Comparison of ENCODE assay signal across 24 cellular contexts in the genomic region with DNA sequence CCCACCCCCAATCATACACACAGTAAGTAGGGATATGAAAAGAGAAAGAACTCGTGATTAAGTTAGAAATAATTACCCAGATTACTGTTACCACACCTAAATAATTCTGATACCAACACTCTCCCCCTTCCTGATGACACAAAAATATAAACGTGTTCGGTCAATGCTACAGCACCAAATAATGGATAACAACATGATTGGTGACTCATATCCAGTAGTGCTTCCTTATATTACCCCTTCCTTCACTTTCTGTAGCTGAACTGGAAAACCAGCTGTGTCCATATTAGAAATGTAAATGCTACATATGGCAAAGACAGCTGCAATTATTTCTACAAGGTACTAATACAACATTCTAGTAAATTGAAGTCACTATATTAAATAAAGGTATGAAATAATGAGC. TPM values are rescaled to one million over a fixed set of nuclear protein-coding genes. Genes with fewer than 3 reads are reported as not detected.
DNase-seq lines count a peak whose midpoint lies in the region; ATAC-seq and TF ChIP-seq lines count a peak whose summit lies in the region.
"Had no signal": no experiment of that assay in that cellular context is flagged by ENCODE, and none has a peak within 500 bp of the region (broad histone marks: within the 10 kb centered on the region; RNA-seq: fewer than 3 reads in every experiment).

No MANE protein-coding gene starts in this region.

- H3K27ac Mint-ChIP-seq in natural killer cell (peak overlapping the region; percentile 19 to 72), T-helper 17 cell (peak overlapping the region; percentile 11)
- H3K27ac Mint-ChIP-seq in natural killer cell treated with Interleukin-12 subunit alpha and Interleukin-12 subunit beta and Interleukin-15 and Interleukin-18, amount 100 ng/mL, for 72 hours, result no peak overlapping the region
- H3K27ac Mint-ChIP-seq: activated CD4-positive, alpha-beta memory T cell treated with anti-CD3 and anti-CD28 coated beads for 36 hours; activated naive CD8-positive, alpha-beta T cell treated with anti-CD3 and anti-CD28 coated beads, Interleukin-2, amount 10 ng/mL, durations not matched to agents 7 days and 5 days had no signal

- TF ChIP-seq CTCF in natural killer cell (IDR thresholded peaks at IDR 0.05), result no peak

- H3K4me1 Mint-ChIP-seq in natural killer cell (peaks cover 57 to 63% of the 10 kb centered on the region in 2 donors), T-helper 17 cell (peaks cover 34% of the 10 kb centered on the region)
- peaks cover 28 to 37% of the 10 kb centered on the region in 2 donors for H3K4me1 Mint-ChIP-seq in natural killer cell treated with Interleukin-12 subunit alpha and Interleukin-12 subunit beta and Interleukin-15 and Interleukin-18, amount 100 ng/mL, for 72 hours (ENCODE audit: low read depth in 2 of 2)

- no peaks in the 10 kb centered on the region for H3K9me3 ChIP-seq in T-helper 17 cell (ENCODE audit: control insufficient read depth, low read length, poor library complexity, severe bottlenecking)
- H3K9me3 ChIP-seq: Caco-2, left lung, SJSA1, testis had no signal

- H3K36me3 Mint-ChIP-seq in natural killer cell (no peaks in the 10 kb centered on the region), T-helper 17 cell (ENCODE audit: low read depth) (peaks cover 3% of the 10 kb centered on the region)
- H3K36me3 Mint-ChIP-seq in natural killer cell treated with Interleukin-12 subunit alpha and Interleukin-12 subunit beta and Interleukin-15 and Interleukin-18, amount 100 ng/mL, for 72 hours, result no peaks in the 10 kb centered on the region

- intact Hi-C loops in natural killer cell (cut with micrococcal nuclease), result no loop called here

- ATAC-seq in natural killer cell (no peak), T-helper 17 cell (no peak), esophagus mucosa (peak; percentile 91), GM21381 (IDR thresholded peaks at IDR 0.05; ENCODE audit: unreplicated experiment) (no peak)
- ATAC-seq in natural killer cell treated with Interleukin-12 subunit alpha and Interleukin-12 subunit beta and Interleukin-15 and Interleukin-18, amount 100 ng/mL, for 72 hours, result no peak
- ATAC-seq: HCT116 had no signal

- no peak for DNase-seq in natural killer cell
- no peak for DNase-seq in natural killer cell treated with Interleukin-12 subunit alpha and Interleukin-12 subunit beta and Interleukin-15 and Interleukin-18, amount 100 ng/mL, for 72 hours (ENCODE audit: low spot score)
- no peak for DNase-seq in T-helper 17 cell
- no peak for DNase-seq in iPS-NIHi11 (ENCODE audit: low spot score)
- DNase-seq in inferior parietal cortex (ENCODE audit: extremely low spot score), result no peak
- DNase-seq in LoVo (ENCODE audit: low spot score), result no peak
- DNase-seq: activated CD4-positive, alpha-beta memory T cell treated with anti-CD3 and anti-CD28 coated beads for 36 hours; activated CD4-positive, CD25-positive, alpha-beta regulatory T cell treated with anti-CD3 and anti-CD28 coated beads, Interleukin-2, amount 50 U/mL, for 72 hours; activated naive CD8-positive, alpha-beta T cell treated with anti-CD3 and anti-CD28 coated beads, Interleukin-2, amount 10 ng/mL, durations not matched to agents 7 days and 5 days; C1 segment of cervical spinal cord; Caco-2; cerebellar nuclear complex; Kasumi-1; left lung; NCI-H1092 treated with DMSO at 0.1 percent for 48 hours; NCI-H2029 treated with DMSO at 0.1 percent for 48 hours; NCI-H2227 treated with DMSO at 0.1 percent for 48 hours; stimulated activated naive CD4-positive, alpha-beta T cell treated with Interleukin-2 at 50 U/mL for 16 hours; testis had no signal

- H3K9me3 Mint-ChIP-seq in natural killer cell, result no peaks in the 10 kb centered on the region
- no peaks in the 10 kb centered on the region for H3K9me3 Mint-ChIP-seq in natural killer cell treated with Interleukin-12 subunit alpha and Interleukin-12 subunit beta and Interleukin-15 and Interleukin-18, amount 100 ng/mL, for 72 hours
- H3K9me3 Mint-ChIP-seq: activated CD4-positive, alpha-beta memory T cell treated with anti-CD3 and anti-CD28 coated beads for 36 hours; activated naive CD8-positive, alpha-beta T cell treated with anti-CD3 and anti-CD28 coated beads, Interleukin-2, amount 10 ng/mL, durations not matched to agents 7 days and 5 days; nephron had no signal

- H3K4me3 Mint-ChIP-seq in natural killer cell (no peak overlapping the region), T-helper 17 cell (no peak overlapping the region)
- no peak overlapping the region for H3K4me3 Mint-ChIP-seq in natural killer cell treated with Interleukin-12 subunit alpha and Interleukin-12 subunit beta and Interleukin-15 and Interleukin-18, amount 100 ng/mL, for 72 hours
- H3K4me3 Mint-ChIP-seq: activated CD4-positive, alpha-beta memory T cell treated with anti-CD3 and anti-CD28 coated beads for 36 hours; activated naive CD8-positive, alpha-beta T cell treated with anti-CD3 and anti-CD28 coated beads, Interleukin-2, amount 10 ng/mL, durations not matched to agents 7 days and 5 days; nephron had no signal

- H3K27me3 Mint-ChIP-seq in natural killer cell (ENCODE audit: low read depth in 2 of 2) (no peaks in the 10 kb centered on the region), T-helper 17 cell (no peaks in the 10 kb centered on the region)
- no peaks in the 10 kb centered on the region for H3K27me3 Mint-ChIP-seq in natural killer cell treated with Interleukin-12 subunit alpha and Interleukin-12 subunit beta and Interleukin-15 and Interleukin-18, amount 100 ng/mL, for 72 hours
- H3K27me3 Mint-ChIP-seq: activated CD4-positive, alpha-beta memory T cell treated with anti-CD3 and anti-CD28 coated beads for 36 hours; activated naive CD8-positive, alpha-beta T cell treated with anti-CD3 and anti-CD28 coated beads, Interleukin-2, amount 10 ng/mL, durations not matched to agents 7 days and 5 days had no signal

RNA-seq across cellular contexts. Expression of gene EIF4E, which starts 20.8 kb away (rescaled TPM):
- total RNA-seq in natural killer cell (10 to 100 TPM; 67.4 to 92.4 (median 75.5) TPM), T-helper 17 cell (10 to 100 TPM; 50.5 to 51.1 TPM), esophagus mucosa (79.7 TPM)
- 100 to 1,000 TPM; 106 to 107 TPM for total RNA-seq in natural killer cell treated with Interleukin-12 subunit alpha and Interleukin-12 subunit beta and Interleukin-15 and Interleukin-18, amount 100 ng/mL, for 72 hours

Comparison
In these comparisons a context has a peak if more than half of its experiments do, and no peak if none do; other contexts are left out.
1. H3K27ac Mint-ChIP-seq: peak in natural killer cell (2 of 2) and T-helper 17 cell (single experiment); none in natural killer cell treated with Interleukin-12 subunit alpha and Interleukin-12 subunit beta and Interleukin-15 and Interleukin-18, amount 100 ng/mL, for 72 hours (0 of 2).